12 cellular contexts compared by ENCODE assay signal in the genomic region with DNA sequence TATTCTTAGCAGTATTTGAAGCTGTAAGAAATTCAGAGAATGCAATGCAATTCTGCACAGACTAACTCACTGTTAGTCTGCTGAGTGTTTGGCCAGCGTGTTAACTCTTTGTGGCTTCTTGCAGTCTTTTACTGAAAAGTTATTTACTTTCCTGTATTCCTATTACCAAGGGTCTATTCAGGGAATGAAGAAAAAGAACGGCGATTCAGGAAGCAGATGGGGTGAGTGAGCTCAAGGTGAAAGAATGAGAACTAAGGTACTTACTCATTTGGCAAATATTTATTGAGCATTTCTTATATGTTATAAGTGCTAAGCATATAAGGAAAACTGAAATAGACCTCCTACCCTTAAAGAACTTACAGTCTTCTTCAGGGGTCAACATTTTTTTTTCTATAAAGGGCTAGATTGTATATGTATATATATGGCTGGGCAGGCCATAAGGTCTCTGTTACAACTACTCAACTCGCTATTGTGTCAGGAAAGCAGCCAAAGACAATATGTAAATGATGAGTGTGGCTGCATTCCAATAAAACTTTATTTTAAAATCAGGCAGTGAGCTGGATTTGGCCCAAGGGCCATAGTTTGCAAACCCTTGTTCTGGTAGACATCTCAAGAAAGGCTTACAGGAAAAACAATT.
DNase-seq lines count a peak whose midpoint lies in the region; FAIRE-seq and TF ChIP-seq lines count a peak whose summit lies in the region.
"Had no signal": no experiment of that assay in that cellular context is flagged by ENCODE, and none has a peak within 500 bp of the region (broad histone marks: within the 10 kb centered on the region; RNA-seq: fewer than 3 reads in every experiment).

No MANE protein-coding gene starts in this region.

- WGBS in transverse colon (ENCODE audit: low coverage in 1 of 2), 2 donors: 26 to 29% methylated on average over 4 of the region's 4 CpGs

- no peak for TF ChIP-seq EP300 in transverse colon (IDR thresholded peaks at IDR 0.05; ENCODE audit: low read depth)

- H3K9me3 ChIP-seq in transverse colon (no peaks in the 10 kb centered on the region), kidney (ENCODE audit: control insufficient read depth in 1 of 2, low read length in 2 of 2) (no peaks in the 10 kb centered on the region)
- H3K9me3 ChIP-seq: left ventricle myocardium inferior had no signal

- TF ChIP-seq POLR2A in transverse colon (IDR thresholded peaks at IDR 0.05): no peak

- no peak for FAIRE-seq in kidney (lab: Jason Lieb, UNC)
- FAIRE-seq: endometrium had no signal

- H3K36me3 ChIP-seq in transverse colon: no peaks in the 10 kb centered on the region
- no peaks in the 10 kb centered on the region for H3K36me3 ChIP-seq in kidney (ENCODE audit: control insufficient read depth in 1 of 2, insufficient read depth in 2 of 2, low read length in 2 of 2)
- H3K36me3 ChIP-seq: left ventricle myocardium inferior had no signal

- TF ChIP-seq CTCF in astrocyte of the cerebellum (IDR thresholded peaks at IDR 0.05; ENCODE audit: low read depth, low read length, missing control alignments) (no peak), transverse colon (IDR thresholded peaks at IDR 0.05) (no peak), kidney (IDR thresholded peaks at IDR 0.05; ENCODE audit: borderline replicate concordance, extremely low read depth, insufficient read depth) (no peak)

- H3K4me1 ChIP-seq in transverse colon (peaks cover 4 to 24% (median 11%) of the 10 kb centered on the region in 4 donors), kidney (ENCODE audit: control insufficient read depth in 1 of 2, insufficient read depth in 1 of 2, low read depth in 1 of 2, low read length in 2 of 2) (peaks cover 0 to 2% of the 10 kb centered on the region in 2 donors)

- intact Hi-C loops in transverse colon (cut with DNase I; ENCODE audit: low total_unique reads): no loop called here
- intact Hi-C loops in kidney (cut with DNase I): no loop called here

- in situ Hi-C loops in astrocyte of the cerebellum (cut with HindIII; ENCODE audit: low sequenced_read_pairs) (no loop called here), transverse colon (cut with MboI; ENCODE audit: low pct_ligation_motif_present in 1 of 4, low pct_unique_long_range_greater_than_20kb in 1 of 4, low sequenced_read_pairs in 3 of 4) (no loop called here)

- H3K4me3 ChIP-seq in astrocyte of the cerebellum (ENCODE audit: low read depth, low read length): no peak overlapping the region
- no peak overlapping the region for H3K4me3 ChIP-seq in transverse colon
- H3K4me3 ChIP-seq in kidney (ENCODE audit: low read length in 2 of 2): no peak overlapping the region
- H3K4me3 ChIP-seq: left ventricle myocardium inferior had no signal

- DNase-seq in HS-5 (ENCODE audit: low read depth) (peak; percentile 49), astrocyte of the cerebellum (ENCODE audit: low read depth) (peak; percentile 87), kidney tubule cell (ENCODE audit: low spot score) (peak; percentile 85), transverse colon (peak; percentile 47), COLO668 (lab: John Stamatoyannopoulos, UW; ENCODE audit: unreplicated experiment) (no peak), kidney (no peak), anterior cingulate cortex (lab: John Stamatoyannopoulos, UW) (no peak)
- DNase-seq: left ventricle myocardium inferior; NCI-H524 treated with DMSO at 0.1 percent for 48 hours; stimulated activated CD4-positive, alpha-beta T cell treated with anti-CD3 and anti-CD28 coated beads, Interleukin-15, amount 100 ng/mL, for 24 hours; stimulated activated naive CD8-positive, alpha-beta T cell treated with anti-CD3 and anti-CD28 coated beads, Interleukin-15, amount 100 ng/mL, for 72 hours had no signal

- peak overlapping the region in 1 of 4 donors; percentile 41 for H3K27ac ChIP-seq in transverse colon
- no peak overlapping the region for H3K27ac ChIP-seq in kidney (ENCODE audit: low read depth in 2 of 2, low read length in 2 of 2)
- H3K27ac ChIP-seq: left ventricle myocardium inferior had no signal

- H3K9ac ChIP-seq in kidney (ENCODE audit: low read length in 2 of 2): no peak overlapping the region

- H3K27me3 ChIP-seq in transverse colon: no peaks in the 10 kb centered on the region

Comparison
In these comparisons a context has a peak if more than half of its experiments do, and no peak if none do; other contexts are left out.
1. DNase-seq: peak in HS-5 (single experiment), astrocyte of the cerebellum (single experiment), kidney tubule cell (single experiment) and transverse colon (single experiment); none in COLO668 (single experiment), kidney (single experiment) and anterior cingulate cortex (0 of 58).